8 cellular contexts compared by ENCODE assay signal in the genomic region with DNA sequence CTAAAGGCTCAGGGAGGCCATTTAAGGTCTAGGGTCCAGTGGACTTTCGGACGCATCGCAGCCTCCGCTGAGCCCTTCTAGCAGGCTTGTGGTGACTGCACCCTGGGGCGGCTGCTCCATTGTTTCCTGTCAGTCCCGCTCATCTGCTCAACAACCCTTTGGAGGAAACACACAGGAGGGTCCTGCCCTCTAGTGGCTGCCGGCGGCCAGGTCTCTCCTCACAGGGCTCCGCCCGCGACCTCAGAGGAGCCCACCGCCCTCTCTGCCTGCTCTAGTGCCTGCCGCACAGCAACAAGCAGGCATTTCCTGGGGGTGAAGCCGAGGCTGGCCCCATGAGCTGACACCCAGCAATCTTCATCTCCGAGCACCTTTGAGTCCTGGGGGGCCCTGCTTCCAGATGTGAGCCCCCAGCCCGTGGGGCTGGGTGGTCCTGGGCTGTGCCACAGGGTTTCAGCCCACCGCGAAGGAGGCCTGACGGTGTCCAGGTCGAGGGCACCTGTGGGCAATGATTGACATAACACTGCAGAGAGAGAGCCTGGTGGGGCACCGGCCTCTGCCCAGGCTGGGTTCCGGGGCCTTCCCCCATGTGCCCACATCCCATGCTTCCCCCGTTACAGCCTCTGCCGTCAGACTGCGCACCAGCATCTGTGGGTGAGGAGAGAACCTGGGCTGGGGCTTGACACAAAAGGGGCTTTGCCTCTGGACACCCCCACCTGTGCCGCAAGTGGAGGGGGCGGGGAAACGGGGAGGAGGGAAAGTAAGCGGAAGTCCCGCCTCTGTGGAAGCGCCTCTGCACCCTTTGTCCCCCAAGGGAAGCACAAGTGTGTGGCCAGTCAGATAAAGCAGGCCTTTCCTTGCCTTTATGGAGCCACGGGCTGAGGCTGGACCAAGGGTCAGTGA. TPM values are rescaled to one million over a fixed set of nuclear protein-coding genes. Genes with fewer than 3 reads are reported as not detected.
A peak's percentile ranks its signal among the peaks of the same experiment; 100 is the strongest.
DNase-seq lines count a peak whose midpoint lies in the region; ATAC-seq and TF ChIP-seq lines count a peak whose summit lies in the region.

No MANE protein-coding gene starts in this region.

- H3K27me3 ChIP-seq in foreskin keratinocyte (no peaks in the 10 kb centered on the region), neuronal stem cell (ENCODE audit: control insufficient read depth in 3 of 3, insufficient read depth in 3 of 3, low read depth in 1 of 3, low read length in 3 of 3) (peaks cover 0 to 3% (median 0%) of the 10 kb centered on the region in 3 experiments), stomach smooth muscle (ENCODE audit: control insufficient read depth in 1 of 2, insufficient read depth in 2 of 2, low read length in 2 of 2) (no peaks in the 10 kb centered on the region)

- H2AFZ ChIP-seq in neuronal stem cell (ENCODE audit: low read length) = peak overlapping the region; percentile 93

- peak overlapping the region; percentile 61 for H3K14ac ChIP-seq in neuronal stem cell (ENCODE audit: low read length)

- TF ChIP-seq CTCF in foreskin keratinocyte (conservative IDR thresholded peaks at IDR 0.05) = peak; percentile 95

- H3K4me1 ChIP-seq in foreskin keratinocyte = no peaks in the 10 kb centered on the region
- peaks cover 11 to 15% of the 10 kb centered on the region in 2 donors for H3K4me1 ChIP-seq in neuronal stem cell (ENCODE audit: control insufficient read depth in 2 of 2, insufficient read depth in 1 of 2, low read depth in 1 of 2, low read length in 2 of 2)
- peaks cover 16% of the 10 kb centered on the region for H3K4me1 ChIP-seq in stomach smooth muscle (ENCODE audit: control insufficient read depth, insufficient read depth, low read length)

- H2BK5ac ChIP-seq in neuronal stem cell (ENCODE audit: low read length) = no peak overlapping the region

- intact Hi-C loops in activated T-helper 2 cell treated with anti-CD3 and anti-CD28 coated beads, Interferon-gamma antibody, Interleukin-2, Interleukin-4, amounts not matched to agents 10 μg/mL and 5 μg/mL and 100 μg/mL, durations not matched to agents 14 hours and 24 hours and 36 hours (cut with micrococcal nuclease) = loop anchor here (1.0 to 2.0 kb wide), 4 partner anchors 29 to 331 kb away; no protein-coding TSS in a partner anchor

- WGBS in neuronal stem cell (ENCODE audit: extremely low coverage in 2 of 2, insufficient read length in 2 of 2, insufficient replicate concordance in 1 of 2), 2 donors = no CpG with 5 or more reads among the region's 32 CpGs

- H3K27me3 Mint-ChIP-seq in IgD-negative memory B cell = no peaks in the 10 kb centered on the region
- no peaks in the 10 kb centered on the region for H3K27me3 Mint-ChIP-seq in activated T-helper 2 cell treated with anti-CD3 and anti-CD28 coated beads, Interferon-gamma antibody, Interleukin-2, Interleukin-4, amounts not matched to agents 10 μg/mL and 5 μg/mL and 100 μg/mL, durations not matched to agents 14 hours and 24 hours and 36 hours (ENCODE audit: low read depth)

- peak overlapping the region; percentile 62 for H3K4me2 ChIP-seq in neuronal stem cell (ENCODE audit: insufficient read depth, low read length, poor library complexity, severe bottlenecking)

- H3K9ac ChIP-seq in neuronal stem cell (ENCODE audit: low read depth, low read length, poor library complexity) (peak overlapping the region; percentile 17), stomach smooth muscle (ENCODE audit: low read length in 2 of 2) (peak overlapping the region; percentile 66 to 76)

- H3K4me3 Mint-ChIP-seq in IgD-negative memory B cell = peak overlapping the region; percentile 90 to 95 (median 94)
- peak overlapping the region; percentile 90 for H3K4me3 Mint-ChIP-seq in activated T-helper 2 cell treated with anti-CD3 and anti-CD28 coated beads, Interferon-gamma antibody, Interleukin-2, Interleukin-4, amounts not matched to agents 10 μg/mL and 5 μg/mL and 100 μg/mL, durations not matched to agents 14 hours and 24 hours and 36 hours (ENCODE audit: low read depth)

- no peak overlapping the region for H2BK12ac ChIP-seq in neuronal stem cell (ENCODE audit: low read length)

- peak overlapping the region; percentile 40 for H4K91ac ChIP-seq in neuronal stem cell (ENCODE audit: low read depth, low read length, poor library complexity)

- peak overlapping the region; percentile 97 for H4K8ac ChIP-seq in neuronal stem cell (ENCODE audit: low read depth, low read length)

- H3K9me3 ChIP-seq in neuronal stem cell (replicated peaks in 1 of 2; ENCODE audit: control insufficient read depth in 2 of 2, insufficient read depth in 1 of 2, low read depth in 1 of 2, low read length in 2 of 2) = no peaks in the 10 kb centered on the region
- no peaks in the 10 kb centered on the region for H3K9me3 ChIP-seq in stomach smooth muscle (ENCODE audit: control insufficient read depth in 2 of 2, low read length in 2 of 2)

- H3K9me3 Mint-ChIP-seq in IgD-negative memory B cell = no peaks in the 10 kb centered on the region
- H3K9me3 Mint-ChIP-seq in activated T-helper 2 cell treated with anti-CD3 and anti-CD28 coated beads, Interferon-gamma antibody, Interleukin-2, Interleukin-4, amounts not matched to agents 10 μg/mL and 5 μg/mL and 100 μg/mL, durations not matched to agents 14 hours and 24 hours and 36 hours = no peaks in the 10 kb centered on the region

- no peak overlapping the region for H2BK120ac ChIP-seq in neuronal stem cell (ENCODE audit: low read depth, low read length)

- peaks cover 10 to 12% (median 10%) of the 10 kb centered on the region in 3 donors for H3K4me1 Mint-ChIP-seq in IgD-negative memory B cell
- H3K4me1 Mint-ChIP-seq in activated T-helper 2 cell treated with anti-CD3 and anti-CD28 coated beads, Interferon-gamma antibody, Interleukin-2, Interleukin-4, amounts not matched to agents 10 μg/mL and 5 μg/mL and 100 μg/mL, durations not matched to agents 14 hours and 24 hours and 36 hours (ENCODE audit: low read depth) = peaks cover 13% of the 10 kb centered on the region

- no peaks in the 10 kb centered on the region for H3K36me3 Mint-ChIP-seq in IgD-negative memory B cell
- H3K36me3 Mint-ChIP-seq in activated T-helper 2 cell treated with anti-CD3 and anti-CD28 coated beads, Interferon-gamma antibody, Interleukin-2, Interleukin-4, amounts not matched to agents 10 μg/mL and 5 μg/mL and 100 μg/mL, durations not matched to agents 14 hours and 24 hours and 36 hours (ENCODE audit: low read depth) = no peaks in the 10 kb centered on the region

- H3K79me1 ChIP-seq in neuronal stem cell (ENCODE audit: low read depth, low read length) = no peaks in the 10 kb centered on the region

- H3K36me3 ChIP-seq in neuronal stem cell (replicated peaks in 1 of 2; ENCODE audit: control insufficient read depth in 2 of 2, insufficient read depth in 2 of 2, low read length in 2 of 2) (no peaks in the 10 kb centered on the region), stomach smooth muscle (ENCODE audit: control insufficient read depth in 2 of 2, insufficient read depth in 2 of 2, low read length in 2 of 2) (peaks cover 0 to 2% of the 10 kb centered on the region in 2 donors)

- H3K4me3 ChIP-seq in neuronal stem cell (ENCODE audit: low read length in 2 of 2) (peak overlapping the region; percentile 2 to 44), stomach smooth muscle (ENCODE audit: low read length in 2 of 2) (peak overlapping the region; percentile 83 to 85)

- peak overlapping the region; percentile 40 for H2BK15ac ChIP-seq in neuronal stem cell (ENCODE audit: low read length)

- H3K23ac ChIP-seq in neuronal stem cell (ENCODE audit: low read depth, low read length, poor library complexity) = peak overlapping the region; percentile 39

- H3K4ac ChIP-seq in neuronal stem cell (ENCODE audit: low read length) = no peak overlapping the region

- ATAC-seq in GM21529 (IDR thresholded peaks at IDR 0.05; ENCODE audit: unreplicated experiment) (peak; percentile 86), foreskin keratinocyte (peak; percentile 91)

- H3K27ac ChIP-seq in foreskin keratinocyte (no peak overlapping the region), neuronal stem cell (replicated peaks; ENCODE audit: low read length) (no peak overlapping the region), stomach smooth muscle (ENCODE audit: low read length) (peak overlapping the region; percentile 53)

- H2AK5ac ChIP-seq in neuronal stem cell (ENCODE audit: low read depth, low read length) = peak overlapping the region; percentile 59

- DNase-seq in DMS79 (lab: John Stamatoyannopoulos, UW) = peak; percentile 28
- peak; percentile 71 for DNase-seq in RPMI8226
- peak; percentile 85 for DNase-seq in activated T-helper 2 cell treated with anti-CD3 and anti-CD28 coated beads, Interferon-gamma antibody, Interleukin-2, Interleukin-4, amounts not matched to agents 10 μg/mL and 5 μg/mL and 100 μg/mL, durations not matched to agents 14 hours and 24 hours and 36 hours (ENCODE audit: low spot score)
- DNase-seq in foreskin keratinocyte = peak in 1 of 2 donors; percentile 50
- DNase-seq in neuronal stem cell (ENCODE audit: low spot score) = peak; percentile 73

- peak overlapping the region; percentile 92 for H3K18ac ChIP-seq in neuronal stem cell (ENCODE audit: low read length)

- H3K27ac Mint-ChIP-seq in IgD-negative memory B cell = peak overlapping the region; percentile 62 to 93 (median 87)
- peak overlapping the region; percentile 91 for H3K27ac Mint-ChIP-seq in activated T-helper 2 cell treated with anti-CD3 and anti-CD28 coated beads, Interferon-gamma antibody, Interleukin-2, Interleukin-4, amounts not matched to agents 10 μg/mL and 5 μg/mL and 100 μg/mL, durations not matched to agents 14 hours and 24 hours and 36 hours

RNA-seq across cellular contexts. Expression of gene SFMBT1, which starts 27.0 kb away (rescaled TPM):
- polyA plus RNA-seq in IgD-negative memory B cell (17.8 TPM), foreskin keratinocyte (1.6 and 2.1 TPM in 2 replicates)
- total RNA-seq in activated T-helper 2 cell treated with anti-CD3 and anti-CD28 coated beads, Interferon-gamma antibody, Interleukin-2, Interleukin-4, amounts not matched to agents 10 μg/mL and 5 μg/mL and 100 μg/mL, durations not matched to agents 14 hours and 24 hours and 36 hours = 23.4 and 24.3 TPM in 2 replicates
- 8.1 and 8.2 TPM in 2 replicates for total RNA-seq in foreskin keratinocyte
- polyA plus RNA-seq in neuronal stem cell (2013, experiment 1 of 2) = 7.2 TPM
- 7.8 TPM for polyA plus RNA-seq in neuronal stem cell (2013, experiment 2 of 2)

RNA-seq across cellular contexts. Expression of gene RFT1, which starts 57.3 kb away (rescaled TPM):
- polyA plus RNA-seq in IgD-negative memory B cell (17.4 TPM), foreskin keratinocyte (27.9 and 34.1 TPM in 2 replicates)
- 36.4 and 38.8 TPM in 2 replicates for total RNA-seq in activated T-helper 2 cell treated with anti-CD3 and anti-CD28 coated beads, Interferon-gamma antibody, Interleukin-2, Interleukin-4, amounts not matched to agents 10 μg/mL and 5 μg/mL and 100 μg/mL, durations not matched to agents 14 hours and 24 hours and 36 hours
- 30.1 and 36.0 TPM in 2 replicates for total RNA-seq in foreskin keratinocyte
- 9.3 TPM for polyA plus RNA-seq in neuronal stem cell (2013, experiment 1 of 2)
- 9.6 TPM for polyA plus RNA-seq in neuronal stem cell (2013, experiment 2 of 2)
